ENCODE assay signal across 27 cellular contexts in genomic region chr9:26760675-26761074, GRCh38.
"Had no signal": no experiment of that assay in that cellular context is flagged by ENCODE, and none has a peak within 500 bp of the region (broad histone marks: within the 10 kb centered on the region; RNA-seq: fewer than 3 reads in every experiment).

No MANE protein-coding gene starts in this region.

- H3K9ac ChIP-seq: neural progenitor cell, parathyroid adenoma had no signal

- H3K36me3 ChIP-seq: neural progenitor cell, ovary, right lobe of liver, sigmoid colon, stomach, thoracic aorta, thyroid gland, tibial nerve, upper lobe of left lung, vagina had no signal

- ATAC-seq: psoas muscle; right cardiac atrium; right lobe of liver; stimulated activated effector memory CD8-positive, alpha-beta T cell treated with anti-CD3 and anti-CD28 coated beads, Interleukin-12 subunit alpha, Interleukin-12 subunit beta, amount 100 ng/mL, for 72 hours; stimulated activated naive B cell treated with anti-CD40 and anti-IgM and Interleukin-4, amounts not matched to agents 10 μg/mL and 1 μg/mL and 100 μg/mL, for 72 hours had no signal

- H3K27me3 Mint-ChIP-seq: progenitor cell of endocrine pancreas had no signal

- H3K27ac Mint-ChIP-seq: nephron; neural progenitor cell; progenitor cell of endocrine pancreas; stimulated activated effector memory CD8-positive, alpha-beta T cell treated with anti-CD3 and anti-CD28 coated beads, Interleukin-12 subunit alpha, Interleukin-12 subunit beta, amount 100 ng/mL, for 72 hours; stimulated activated naive B cell treated with anti-CD40 and anti-IgM and Interleukin-4, amounts not matched to agents 10 μg/mL and 1 μg/mL and 100 μg/mL, for 72 hours; stimulated activated naive CD8-positive, alpha-beta T cell treated with anti-CD3 and anti-CD28 coated beads, Interleukin-15, Interleukin-2, amounts not matched to agents 100 ng/mL and 50 ng/mL, for 24 hours had no signal

- H3K79me2 ChIP-seq: parathyroid adenoma had no signal

- H3K9me3 Mint-ChIP-seq: nephron; neural progenitor cell; stimulated activated effector memory CD8-positive, alpha-beta T cell treated with anti-CD3 and anti-CD28 coated beads, Interleukin-12 subunit alpha, Interleukin-12 subunit beta, amount 100 ng/mL, for 72 hours; stimulated activated naive B cell treated with anti-CD40 and anti-IgM and Interleukin-4, amounts not matched to agents 10 μg/mL and 1 μg/mL and 100 μg/mL, for 72 hours; stimulated activated naive CD8-positive, alpha-beta T cell treated with anti-CD3 and anti-CD28 coated beads, Interleukin-15, Interleukin-2, amounts not matched to agents 100 ng/mL and 50 ng/mL, for 24 hours had no signal

- H3K4me2 ChIP-seq: neural progenitor cell had no signal

- H3K36me3 Mint-ChIP-seq: neural progenitor cell; stimulated activated effector memory CD8-positive, alpha-beta T cell treated with anti-CD3 and anti-CD28 coated beads, Interleukin-12 subunit alpha, Interleukin-12 subunit beta, amount 100 ng/mL, for 72 hours; stimulated activated naive B cell treated with anti-CD40 and anti-IgM and Interleukin-4, amounts not matched to agents 10 μg/mL and 1 μg/mL and 100 μg/mL, for 72 hours had no signal

- H3K27ac ChIP-seq: neural progenitor cell, ovary, parathyroid adenoma, psoas muscle, right lobe of liver, sigmoid colon, stomach, thoracic aorta, thyroid gland, tibial nerve, upper lobe of left lung, vagina had no signal

- H2AFZ ChIP-seq: neural progenitor cell, parathyroid adenoma had no signal

- H3K27me3 ChIP-seq: neural progenitor cell, ovary, right lobe of liver, sigmoid colon, stomach, thyroid gland, tibial nerve, upper lobe of left lung, vagina had no signal

- H3K9me3 ChIP-seq: ovary, psoas muscle, right lobe of liver, sigmoid colon, stomach, thoracic aorta, thyroid gland, tibial nerve, upper lobe of left lung, vagina had no signal

- H3K4me1 ChIP-seq: parathyroid adenoma, psoas muscle, sigmoid colon, stomach, thyroid gland, tibial nerve, upper lobe of left lung, vagina had no signal

- DNase-seq: occipital lobe; ovary; posterior cingulate gyrus; psoas muscle; right cardiac atrium; right lobe of liver; sigmoid colon; small intestine; stimulated activated CD4-positive, alpha-beta T cell treated with anti-CD3 and anti-CD28 coated beads, Interleukin-15, amount 100 ng/mL, for 24 hours; stimulated activated CD4-positive, alpha-beta T cell treated with anti-CD3 and anti-CD28 coated beads, Interleukin-2, amount 100 ng/mL, for 24 hours; stimulated activated CD4-positive, alpha-beta T cell treated with anti-CD3 and anti-CD28 coated beads, Interleukin-2, amount 100 ng/mL, for 48 hours; stimulated activated CD4-positive, alpha-beta T cell treated with anti-CD3 and anti-CD28 coated beads, Interleukin-4, amount 100 ng/mL, for 24 hours; stimulated activated naive B cell treated with anti-CD40 and anti-IgM and Interleukin-4, amounts not matched to agents 10 μg/mL and 1 μg/mL and 100 μg/mL, for 72 hours; stimulated activated naive CD4-positive, alpha-beta T cell treated with Interleukin-2 at 50 U/mL for 16 hours; stomach; thyroid gland; trophoblast cell; upper lobe of left lung had no signal

- H3K4me3 Mint-ChIP-seq: nephron; neural progenitor cell; stimulated activated effector memory CD8-positive, alpha-beta T cell treated with anti-CD3 and anti-CD28 coated beads, Interleukin-12 subunit alpha, Interleukin-12 subunit beta, amount 100 ng/mL, for 72 hours; stimulated activated naive B cell treated with anti-CD40 and anti-IgM and Interleukin-4, amounts not matched to agents 10 μg/mL and 1 μg/mL and 100 μg/mL, for 72 hours; stimulated activated naive CD8-positive, alpha-beta T cell treated with anti-CD3 and anti-CD28 coated beads, Interleukin-15, Interleukin-2, amounts not matched to agents 100 ng/mL and 50 ng/mL, for 24 hours had no signal

- H3K4me1 Mint-ChIP-seq: nephron; stimulated activated effector memory CD8-positive, alpha-beta T cell treated with anti-CD3 and anti-CD28 coated beads, Interleukin-12 subunit alpha, Interleukin-12 subunit beta, amount 100 ng/mL, for 72 hours; stimulated activated naive B cell treated with anti-CD40 and anti-IgM and Interleukin-4, amounts not matched to agents 10 μg/mL and 1 μg/mL and 100 μg/mL, for 72 hours had no signal

- H3K4me3 ChIP-seq: neural progenitor cell, ovary, psoas muscle, right lobe of liver, sigmoid colon, stomach, thoracic aorta, thyroid gland, tibial nerve, upper lobe of left lung, vagina had no signal
